ENCODE assay signal across 35 cellular contexts in genomic region chr6:9690388-9690787, GRCh38.
"Had no signal": no experiment of that assay in that cellular context is flagged by ENCODE, and none has a peak within 500 bp of the region (broad histone marks: within the 10 kb centered on the region; RNA-seq: fewer than 3 reads in every experiment).

No MANE protein-coding gene starts in this region.

- H3K9me3 ChIP-seq: adrenal gland, breast epithelium, colonic mucosa had no signal

- H3K4me3 ChIP-seq: adrenal gland, breast epithelium, cardiac muscle cell, colonic mucosa had no signal

- H3K27me3 Mint-ChIP-seq: activated B cell treated with CpG ODN at 0.5 μM for 24 hours; activated CD4-positive, alpha-beta memory T cell treated with anti-CD3 and anti-CD28 coated beads for 36 hours; activated CD8-positive, alpha-beta memory T cell treated with anti-CD3 and anti-CD28 coated beads, Interleukin-2, amount 10 ng/mL, durations not matched to agents 7 days and 5 days; activated naive CD4-positive, alpha-beta T cell treated with anti-CD3 and anti-CD28 coated beads, Interleukin-2, amount 50 U/mL, for 24 hours; activated naive CD8-positive, alpha-beta T cell treated with anti-CD3 and anti-CD28 coated beads for 36 hours; activated naive CD8-positive, alpha-beta T cell treated with anti-CD3 and anti-CD28 coated beads, Interleukin-2, amount 50 U/mL, for 24 hours; brain; T-helper 17 cell had no signal

- H3K27me3 ChIP-seq: adrenal gland, breast epithelium, cardiac muscle cell, colonic mucosa had no signal

- DNase-seq: activated B cell treated with CpG ODN at 0.5 μM for 24 hours; activated CD4-positive, alpha-beta memory T cell treated with anti-CD3 and anti-CD28 coated beads for 36 hours; activated CD4-positive, alpha-beta T cell treated with anti-CD3 and anti-CD28 coated beads for 48 hours; activated CD8-positive, alpha-beta memory T cell treated with anti-CD3 and anti-CD28 coated beads, Interleukin-2, amount 10 ng/mL, durations not matched to agents 7 days and 5 days; activated CD8-positive, alpha-beta memory T cell treated with anti-CD3 and anti-CD28 coated beads, Interleukin-2, amount 50 U/mL, for 4 hours; activated CD8-positive, alpha-beta T cell treated with anti-CD3 and anti-CD28 coated beads, Interleukin-2, amount 10 ng/mL, durations not matched to agents 7 days and 5 days; activated effector memory CD4-positive, alpha-beta T cell treated with anti-CD3 and anti-CD28 coated beads, Interleukin-2, amount 50 U/mL, for 16 hours; activated naive CD4-positive, alpha-beta T cell treated with anti-CD3 and anti-CD28 coated beads for 36 hours; activated naive CD8-positive, alpha-beta T cell treated with anti-CD3 and anti-CD28 coated beads for 36 hours; activated naive CD8-positive, alpha-beta T cell treated with anti-CD3 and anti-CD28 coated beads, Interleukin-2, amount 50 U/mL, for 24 hours; activated T-cell treated with anti-CD3 and anti-CD28 coated beads, Interleukin-2, amount 50 U/mL, for 1 hour; activated T-cell treated with anti-CD3 and anti-CD28 coated beads, Interleukin-2, amount 50 U/mL, for 48 hours; adrenal gland; amygdala; aorta; central memory CD4-positive, alpha-beta T cell; cerebellar nuclear complex; colonic mucosa; effector CD8-positive, alpha-beta T cell; foreskin fibroblast; head of caudate nucleus; T-helper 17 cell; T1000; WERI-Rb-1 had no signal

- H3K4me3 Mint-ChIP-seq: activated B cell treated with CpG ODN at 0.5 μM for 24 hours; activated CD4-positive, alpha-beta memory T cell treated with anti-CD3 and anti-CD28 coated beads for 36 hours; activated CD8-positive, alpha-beta memory T cell treated with anti-CD3 and anti-CD28 coated beads, Interleukin-2, amount 10 ng/mL, durations not matched to agents 7 days and 5 days; activated CD8-positive, alpha-beta T cell treated with anti-CD3 and anti-CD28 coated beads, Interleukin-2, amount 10 ng/mL, durations not matched to agents 7 days and 5 days; activated naive CD4-positive, alpha-beta T cell treated with anti-CD3 and anti-CD28 coated beads for 36 hours; activated naive CD4-positive, alpha-beta T cell treated with anti-CD3 and anti-CD28 coated beads, Interleukin-2, amount 50 U/mL, for 24 hours; activated naive CD8-positive, alpha-beta T cell treated with anti-CD3 and anti-CD28 coated beads for 36 hours; activated naive CD8-positive, alpha-beta T cell treated with anti-CD3 and anti-CD28 coated beads, Interleukin-2, amount 50 U/mL, for 24 hours; activated T-helper 1 cell treated with anti-CD3 and anti-CD28 coated beads, Interleukin-12 subunit alpha, Interleukin-12 subunit beta, Interleukin-2, Interleukin-4 antibody, amounts not matched to agents 30 ng/mL and 10 ng/mL and 1 ng/mL, durations not matched to agents 14 hours and 24 hours and 36 hours; brain; T-helper 17 cell; T-helper 2 cell treated with Interferon-gamma antibody and Interleukin-4, amounts not matched to agents 5 μg/mL and 100 μg/mL, for 36 hours had no signal

- H3K27ac ChIP-seq: adrenal gland, breast epithelium, cardiac muscle cell, colonic mucosa, WERI-Rb-1 had no signal

- H3K36me3 Mint-ChIP-seq: activated CD4-positive, alpha-beta memory T cell treated with anti-CD3 and anti-CD28 coated beads for 36 hours; activated CD8-positive, alpha-beta memory T cell treated with anti-CD3 and anti-CD28 coated beads, Interleukin-2, amount 10 ng/mL, durations not matched to agents 7 days and 5 days; activated naive CD4-positive, alpha-beta T cell treated with anti-CD3 and anti-CD28 coated beads, Interleukin-2, amount 50 U/mL, for 24 hours; activated naive CD8-positive, alpha-beta T cell treated with anti-CD3 and anti-CD28 coated beads for 36 hours; brain had no signal

- H3K4me1 ChIP-seq: adrenal gland, breast epithelium, colonic mucosa had no signal

- FAIRE-seq: endometrium, endothelial cell of umbilical vein had no signal

- H3K9me3 Mint-ChIP-seq: activated naive CD8-positive, alpha-beta T cell treated with anti-CD3 and anti-CD28 coated beads for 36 hours; activated T-helper 1 cell treated with anti-CD3 and anti-CD28 coated beads, Interleukin-12 subunit alpha, Interleukin-12 subunit beta, Interleukin-2, Interleukin-4 antibody, amounts not matched to agents 30 ng/mL and 10 ng/mL and 1 ng/mL, durations not matched to agents 14 hours and 24 hours and 36 hours had no signal

- ATAC-seq: activated CD4-positive, CD25-positive, alpha-beta regulatory T cell treated with anti-CD3 and anti-CD28 coated beads, Interleukin-2, amount 50 U/mL, for 24 hours; activated CD8-positive, alpha-beta memory T cell treated with anti-CD3 and anti-CD28 coated beads, Interleukin-2, amount 10 ng/mL, durations not matched to agents 7 days and 5 days; activated CD8-positive, alpha-beta T cell treated with anti-CD3 and anti-CD28 coated beads, Interleukin-2, amount 10 ng/mL, durations not matched to agents 7 days and 5 days; activated naive CD8-positive, alpha-beta T cell treated with anti-CD3 and anti-CD28 coated beads, Interleukin-2, amount 50 U/mL, for 24 hours; esophagus mucosa; T-helper 17 cell had no signal

- H3K27ac Mint-ChIP-seq: activated B cell treated with CpG ODN at 0.5 μM for 24 hours; activated CD4-positive, alpha-beta memory T cell treated with anti-CD3 and anti-CD28 coated beads for 36 hours; activated CD8-positive, alpha-beta memory T cell treated with anti-CD3 and anti-CD28 coated beads, Interleukin-2, amount 10 ng/mL, durations not matched to agents 7 days and 5 days; activated CD8-positive, alpha-beta T cell treated with anti-CD3 and anti-CD28 coated beads, Interleukin-2, amount 10 ng/mL, durations not matched to agents 7 days and 5 days; activated naive CD4-positive, alpha-beta T cell treated with anti-CD3 and anti-CD28 coated beads for 36 hours; activated naive CD4-positive, alpha-beta T cell treated with anti-CD3 and anti-CD28 coated beads, Interleukin-2, amount 50 U/mL, for 24 hours; activated naive CD8-positive, alpha-beta T cell treated with anti-CD3 and anti-CD28 coated beads for 36 hours; activated naive CD8-positive, alpha-beta T cell treated with anti-CD3 and anti-CD28 coated beads, Interleukin-2, amount 50 U/mL, for 24 hours; activated T-helper 1 cell treated with anti-CD3 and anti-CD28 coated beads, Interleukin-12 subunit alpha, Interleukin-12 subunit beta, Interleukin-2, Interleukin-4 antibody, amounts not matched to agents 30 ng/mL and 10 ng/mL and 1 ng/mL, durations not matched to agents 14 hours and 24 hours and 36 hours; activated T-helper 2 cell treated with anti-CD3 and anti-CD28 coated beads, Interferon-gamma antibody, Interleukin-2, Interleukin-4, amounts not matched to agents 10 μg/mL and 5 μg/mL and 100 μg/mL, durations not matched to agents 14 hours and 24 hours and 36 hours; brain; T-helper 17 cell; T-helper 2 cell treated with Interferon-gamma antibody and Interleukin-4, amounts not matched to agents 5 μg/mL and 100 μg/mL, for 36 hours had no signal

- H3K36me3 ChIP-seq: adrenal gland, breast epithelium, cardiac muscle cell, colonic mucosa, WERI-Rb-1 had no signal

- H3K4me1 Mint-ChIP-seq: activated B cell treated with CpG ODN at 0.5 μM for 24 hours; activated CD8-positive, alpha-beta memory T cell treated with anti-CD3 and anti-CD28 coated beads, Interleukin-2, amount 10 ng/mL, durations not matched to agents 7 days and 5 days; activated naive CD4-positive, alpha-beta T cell treated with anti-CD3 and anti-CD28 coated beads, Interleukin-2, amount 50 U/mL, for 24 hours; activated naive CD8-positive, alpha-beta T cell treated with anti-CD3 and anti-CD28 coated beads for 36 hours; activated naive CD8-positive, alpha-beta T cell treated with anti-CD3 and anti-CD28 coated beads, Interleukin-2, amount 50 U/mL, for 24 hours; brain; T-helper 17 cell had no signal
